9 cellular contexts compared by ENCODE assay signal in the genomic region with DNA sequence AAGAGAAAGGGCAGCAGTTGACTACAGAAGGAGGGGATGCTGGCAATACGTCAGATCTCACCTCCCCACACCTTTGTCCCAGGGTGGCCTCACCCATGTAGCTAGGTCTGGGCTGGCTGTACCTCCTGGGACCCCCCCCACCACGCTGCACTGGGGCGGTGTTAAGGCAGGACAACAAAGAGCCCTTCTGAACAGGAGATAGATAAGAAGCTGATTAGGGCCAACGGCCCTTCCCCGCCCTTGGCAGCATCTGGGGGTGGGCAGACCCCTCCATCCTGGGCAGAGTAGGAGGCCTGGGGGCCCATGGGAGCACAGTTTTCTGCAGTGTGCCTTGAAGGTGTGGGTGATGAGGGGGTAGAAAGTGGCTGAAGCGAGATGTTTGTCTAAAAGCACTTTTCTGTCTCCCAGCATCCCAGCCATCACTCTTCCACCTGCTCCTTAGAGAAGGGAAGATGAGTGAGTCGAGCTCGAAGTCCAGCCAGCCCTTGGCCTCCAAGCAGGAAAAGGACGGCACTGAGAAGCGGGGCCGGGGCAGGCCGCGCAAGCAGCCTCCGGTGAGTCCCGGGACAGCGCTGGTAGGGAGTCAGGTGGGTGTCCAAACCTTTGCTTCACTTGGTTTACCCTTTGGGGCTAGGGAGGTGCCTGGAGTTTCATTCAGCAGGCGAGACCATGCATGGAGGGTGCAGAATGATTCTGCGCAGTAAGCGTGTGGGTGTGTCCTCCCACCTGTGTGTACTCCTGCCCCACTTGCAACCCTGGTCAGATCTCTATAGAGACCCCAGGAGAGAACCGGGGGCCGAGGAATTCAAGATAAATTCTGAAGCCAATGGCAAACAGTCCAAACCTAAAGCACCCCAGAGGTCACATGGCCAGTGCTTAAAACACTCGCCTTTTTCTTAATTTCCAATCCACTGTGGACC. TPM values are rescaled to one million over a fixed set of nuclear protein-coding genes. Genes with fewer than 3 reads are reported as not detected.
DNase-seq lines count a peak whose midpoint lies in the region; ATAC-seq, FAIRE-seq and TF ChIP-seq lines count a peak whose summit lies in the region.
"Had no signal": no experiment of that assay in that cellular context is flagged by ENCODE, and none has a peak within 500 bp of the region (broad histone marks: within the 10 kb centered on the region; RNA-seq: fewer than 3 reads in every experiment).

No MANE protein-coding gene starts in this region.

- H3K4me1 ChIP-seq in endothelial cell of umbilical vein (ENCODE audit: control insufficient read depth, extremely low read depth, insufficient read depth, low read length) = peaks cover 76% of the 10 kb centered on the region
- H3K4me1 ChIP-seq in skeletal muscle satellite cell (ENCODE audit: control insufficient read depth, insufficient read depth, low read length) = peaks cover 83% of the 10 kb centered on the region
- H3K4me1 ChIP-seq in gastrocnemius medialis = peaks cover 21 to 26% of the 10 kb centered on the region in 2 donors

- BruUV-seq in endothelial cell of umbilical vein (replicated peaks; lab: Mats Ljungman, UMichigan) = no TSS peak

- peak overlapping the region; percentile 17; the same call in 1 of the 2 replicates for H3K27ac ChIP-seq in RWPE1
- peak overlapping the region; percentile 70 for H3K27ac ChIP-seq in endothelial cell of umbilical vein (ENCODE audit: insufficient read depth, low read depth, low read length)
- H3K27ac ChIP-seq in gastrocnemius medialis = no peak overlapping the region
- H3K27ac ChIP-seq: ovary had no signal

- H3K9me3 Mint-ChIP-seq in activated CD8-positive, alpha-beta memory T cell treated with anti-CD3 and anti-CD28 coated beads, Interleukin-2, amount 10 ng/mL, durations not matched to agents 7 days and 5 days (ENCODE audit: low read depth) = no peaks in the 10 kb centered on the region

- TF ChIP-seq CTCF in RWPE1 (conservative IDR thresholded peaks at IDR 0.05; ENCODE audit: low read depth) (no peak), endothelial cell of umbilical vein (IDR thresholded peaks at IDR 0.05; ENCODE audit: extremely low read depth in 1 of 2, insufficient read depth in 1 of 2, low read depth in 1 of 2, low read length in 2 of 2) (no peak), gastrocnemius medialis (IDR thresholded peaks at IDR 0.05 in 4 of 5, conservative IDR thresholded peaks at IDR 0.05 in 1 of 5) (no peak)

- in situ Hi-C loops in gastrocnemius medialis (cut with MboI; ENCODE audit: low sequenced_read_pairs in 4 of 4) = no loop called here

- no peak overlapping the region for H3K4me3 Mint-ChIP-seq in activated CD8-positive, alpha-beta memory T cell treated with anti-CD3 and anti-CD28 coated beads, Interleukin-2, amount 10 ng/mL, durations not matched to agents 7 days and 5 days

- dilution Hi-C loops in endothelial cell of umbilical vein (cut with MboI; ENCODE audit: extremely low pct_ligation_motif_present, low sequenced_read_pairs) = no loop called here

- TF ChIP-seq POLR2A in endothelial cell of umbilical vein (IDR thresholded peaks at IDR 0.05; ENCODE audit: low read depth, low read length) (no peak), gastrocnemius medialis (IDR thresholded peaks at IDR 0.05) (no peak)

- CTCF ChIA-PET in activated CD8-positive, alpha-beta memory T cell treated with anti-CD3 and anti-CD28 coated beads, Interleukin-2, amount 10 ng/mL, durations not matched to agents 7 days and 5 days (lab: Charles Lee) = interaction anchor here (0.8 kb wide), 1 partner anchor 45 kb away, joined by 3 read pairs; no protein-coding TSS in a partner anchor
- CTCF ChIA-PET in RWPE1 (lab: Yijun Ruan, JAX) = interaction anchor here (0.6 kb wide), 1 partner anchor 562 kb away, joined by 3 read pairs; no protein-coding TSS in a partner anchor
- CTCF ChIA-PET in endothelial cell of umbilical vein (lab: Charles Lee) = interaction anchor here (1.5 to 6.1 kb wide), 3 partner anchors 44 to 175 kb away, joined by 10 to 74 read pairs (median 15); no protein-coding TSS in a partner anchor

- no peak for ATAC-seq in activated CD8-positive, alpha-beta memory T cell treated with anti-CD3 and anti-CD28 coated beads, Interleukin-2, amount 10 ng/mL, durations not matched to agents 7 days and 5 days
- ATAC-seq in HG02763 (IDR thresholded peaks at IDR 0.05; ENCODE audit: unreplicated experiment) (no peak), gastrocnemius medialis (no peak)

- H3K9me3 ChIP-seq in endothelial cell of umbilical vein (replicated peaks; ENCODE audit: control insufficient read depth, insufficient read depth, low read length) = no peaks in the 10 kb centered on the region
- H3K9me3 ChIP-seq in skeletal muscle satellite cell (replicated peaks; ENCODE audit: low read length) = no peaks in the 10 kb centered on the region
- no peaks in the 10 kb centered on the region for H3K9me3 ChIP-seq in gastrocnemius medialis
- H3K9me3 ChIP-seq: ovary had no signal

- H3K9ac ChIP-seq in endothelial cell of umbilical vein (replicated peaks; ENCODE audit: extremely low read depth, insufficient read depth, low read length) = peak overlapping the region; percentile 12
- no peak overlapping the region for H3K9ac ChIP-seq in skeletal muscle satellite cell (ENCODE audit: low read depth, low read length)

- peaks cover 56% of the 10 kb centered on the region for H3K79me2 ChIP-seq in endothelial cell of umbilical vein (ENCODE audit: control insufficient read depth, insufficient read depth, low read length)

- intact Hi-C loops in endothelial cell of umbilical vein (cut with micrococcal nuclease) (no loop called here), gastrocnemius medialis (cut with DNase I; ENCODE audit: low total_unique reads) (no loop called here)

- H3K36me3 ChIP-seq in endothelial cell of umbilical vein (ENCODE audit: control insufficient read depth in 2 of 2, extremely low read depth in 1 of 2, insufficient read depth in 2 of 2, low read length in 2 of 2) (peaks cover 9 to 12% of the 10 kb centered on the region in 2 experiments), skeletal muscle satellite cell (ENCODE audit: insufficient read depth, low read length) (peaks cover 49% of the 10 kb centered on the region), gastrocnemius medialis (peaks cover 0 to 18% of the 10 kb centered on the region in 2 donors)
- H3K36me3 ChIP-seq: ovary had no signal

- H3K27me3 ChIP-seq in endothelial cell of umbilical vein (ENCODE audit: control insufficient read depth in 2 of 2, insufficient read depth in 2 of 2, low read length in 2 of 2) (no peaks in the 10 kb centered on the region), skeletal muscle satellite cell (ENCODE audit: control insufficient read depth, insufficient read depth, low read length) (no peaks in the 10 kb centered on the region), gastrocnemius medialis (no peaks in the 10 kb centered on the region)
- H3K27me3 ChIP-seq: ovary had no signal

- H3K36me3 Mint-ChIP-seq in activated CD8-positive, alpha-beta memory T cell treated with anti-CD3 and anti-CD28 coated beads, Interleukin-2, amount 10 ng/mL, durations not matched to agents 7 days and 5 days = peaks cover 31% of the 10 kb centered on the region

- peaks cover 70% of the 10 kb centered on the region for H3K4me1 Mint-ChIP-seq in activated CD8-positive, alpha-beta memory T cell treated with anti-CD3 and anti-CD28 coated beads, Interleukin-2, amount 10 ng/mL, durations not matched to agents 7 days and 5 days

- H3K27me3 Mint-ChIP-seq in activated CD8-positive, alpha-beta memory T cell treated with anti-CD3 and anti-CD28 coated beads, Interleukin-2, amount 10 ng/mL, durations not matched to agents 7 days and 5 days = no peaks in the 10 kb centered on the region

- H3K4me3 ChIP-seq in endothelial cell of umbilical vein (replicated peaks in 1 of 3; ENCODE audit: insufficient read depth in 1 of 3, low read depth in 1 of 3, low read length in 3 of 3) (peak overlapping the region in 2 of 3 experiments; percentile 97 to 98), skeletal muscle satellite cell (ENCODE audit: low read length) (peak overlapping the region; percentile 88), gastrocnemius medialis (no peak overlapping the region)
- H3K4me3 ChIP-seq: ovary had no signal

- peak; percentile 15 for FAIRE-seq in endothelial cell of umbilical vein (lab: Jason Lieb, UNC)

- H3K4me2 ChIP-seq in endothelial cell of umbilical vein (ENCODE audit: insufficient read depth, low read length) (peak overlapping the region; percentile 94), skeletal muscle satellite cell (ENCODE audit: low read length) (peak overlapping the region; percentile 97)

- H4K20me1 ChIP-seq in endothelial cell of umbilical vein (replicated peaks; ENCODE audit: control insufficient read depth, extremely low read depth, insufficient read depth, low read length) = no peaks in the 10 kb centered on the region

- H2AFZ ChIP-seq in endothelial cell of umbilical vein (ENCODE audit: low read depth, low read length) = no peak overlapping the region

- H3K9me1 ChIP-seq in endothelial cell of umbilical vein (replicated peaks; ENCODE audit: control insufficient read depth, extremely low read depth, insufficient read depth, low read length) = no peaks in the 10 kb centered on the region

- POLR2A ChIA-PET in RWPE1 (lab: Yijun Ruan, JAX; ENCODE audit: low non-redundant PET) (no interaction called here), endothelial cell of umbilical vein (lab: Charles Lee) (no interaction called here)

- DNase-seq in activated CD8-positive, alpha-beta memory T cell treated with anti-CD3 and anti-CD28 coated beads for 24 hours = peak; percentile 58
- DNase-seq in activated CD8-positive, alpha-beta memory T cell treated with anti-CD3 and anti-CD28 coated beads, Interleukin-2, amount 10 ng/mL, durations not matched to agents 7 days and 5 days = no peak
- DNase-seq in RWPE1 (ENCODE audit: low spot score) (no peak), endothelial cell of umbilical vein (ENCODE audit: low read depth, low spot score) (no peak), gastrocnemius medialis (no peak)
- DNase-seq in effector CD4-positive, alpha-beta T cell = no peak

- no peak overlapping the region for H3K27ac Mint-ChIP-seq in activated CD8-positive, alpha-beta memory T cell treated with anti-CD3 and anti-CD28 coated beads, Interleukin-2, amount 10 ng/mL, durations not matched to agents 7 days and 5 days

RNA-seq across cellular contexts. Expression of a gene that starts 3.9 kb away (rescaled TPM):
- 100 to 1,000 TPM; 214 to 312 TPM for total RNA-seq in activated CD8-positive, alpha-beta memory T cell treated with anti-CD3 and anti-CD28 coated beads, Interleukin-2, amount 10 ng/mL, durations not matched to agents 7 days and 5 days
- total RNA-seq in endothelial cell of umbilical vein = 1,031 and 1,108 TPM in 2 replicates
- polyA plus RNA-seq in endothelial cell of umbilical vein = 416 and 425 TPM in 2 replicates
- polyA plus RNA-seq in endothelial cell of umbilical vein (2011; cell fraction: cytosol; rRNA removed) = 293 and 339 TPM in 2 replicates
- 140 and 158 TPM in 2 replicates for polyA plus RNA-seq in endothelial cell of umbilical vein (2011; cell fraction: nucleus; rRNA removed)
- 703 and 761 TPM in 2 replicates for polyA plus RNA-seq in endothelial cell of umbilical vein (2012)
- polyA minus RNA-seq in endothelial cell of umbilical vein = 125 and 180 TPM in 2 replicates
- 119 TPM for polyA minus RNA-seq in endothelial cell of umbilical vein (2011; cell fraction: cytosol; rRNA and poly(A)+ RNA removed)
- 49.5 and 60.6 TPM in 2 replicates for polyA minus RNA-seq in endothelial cell of umbilical vein (2011; cell fraction: nucleus; rRNA and poly(A)+ RNA removed)
- 401 and 436 TPM in 2 replicates for total RNA-seq in skeletal muscle satellite cell (2012; rRNA removed)
- 100 to 1,000 TPM in 3 of 4 donors, 10 to 100 TPM in 1; 74.1 to 163 (median 154) TPM for total RNA-seq in gastrocnemius medialis

RNA-seq across cellular contexts. Expression of a gene that starts 8.2 kb away (rescaled TPM):
- total RNA-seq in activated CD8-positive, alpha-beta memory T cell treated with anti-CD3 and anti-CD28 coated beads, Interleukin-2, amount 10 ng/mL, durations not matched to agents 7 days and 5 days = 10 to 100 TPM; 34.0 to 41.4 TPM
- 37.3 and 37.6 TPM in 2 replicates for total RNA-seq in endothelial cell of umbilical vein
- 75.2 and 135 TPM in 2 replicates for polyA plus RNA-seq in endothelial cell of umbilical vein
- polyA plus RNA-seq in endothelial cell of umbilical vein (2011; cell fraction: cytosol; rRNA removed) = 58.0 and 65.4 TPM in 2 replicates
- polyA plus RNA-seq in endothelial cell of umbilical vein (2011; cell fraction: nucleus; rRNA removed) = 27.1 and 37.8 TPM in 2 replicates
- 26.5 and 31.9 TPM in 2 replicates for polyA plus RNA-seq in endothelial cell of umbilical vein (2012)
- polyA minus RNA-seq in endothelial cell of umbilical vein = 18.2 and 23.0 TPM in 2 replicates
- 4.2 TPM for polyA minus RNA-seq in endothelial cell of umbilical vein (2011; cell fraction: cytosol; rRNA and poly(A)+ RNA removed)
- polyA minus RNA-seq in endothelial cell of umbilical vein (2011; cell fraction: nucleus; rRNA and poly(A)+ RNA removed) = 7.0 and 9.6 TPM in 2 replicates
- 43.2 and 49.9 TPM in 2 replicates for total RNA-seq in skeletal muscle satellite cell (2012; rRNA removed)
- 10 to 100 TPM; 21.4 to 39.5 (median 33.4) TPM for total RNA-seq in gastrocnemius medialis

Comparison
In these comparisons a context has a peak if more than half of its experiments do, and no peak if none do; other contexts are left out.
1. H3K27ac ChIP-seq: peak in RWPE1 (single experiment) and endothelial cell of umbilical vein (single experiment); none in gastrocnemius medialis (0 of 4).
2. H3K4me3 ChIP-seq: peak in endothelial cell of umbilical vein (2 of 3) and skeletal muscle satellite cell (single experiment); none in gastrocnemius medialis (0 of 4).